ENCODE assay signal across 22 cellular contexts in genomic region chr15:50977157-50977556, GRCh38.
"Had no signal": no experiment of that assay in that cellular context is flagged by ENCODE, and none has a peak within 500 bp of the region (broad histone marks: within the 10 kb centered on the region; RNA-seq: fewer than 3 reads in every experiment).

No MANE protein-coding gene starts in this region.

- FAIRE-seq: kidney, small intestine had no signal

- H3K4me1 Mint-ChIP-seq: activated naive CD4-positive, alpha-beta T cell treated with anti-CD3 and anti-CD28 coated beads, Interleukin-2, amount 10 ng/mL, durations not matched to agents 7 days and 5 days; brain; endodermal cell had no signal

- H3K27ac ChIP-seq: suprapubic skin, upper lobe of left lung had no signal

- H3K4me3 Mint-ChIP-seq: activated naive CD4-positive, alpha-beta T cell treated with anti-CD3 and anti-CD28 coated beads, Interleukin-2, amount 10 ng/mL, durations not matched to agents 7 days and 5 days; brain; central memory CD8-positive, alpha-beta T cell; dendritic cell treated with granulocyte-macrophage colony-stimulating factor and Interleukin-4, amounts not matched to agents 40 ng/mL and 50 ng/mL, for 4 days; endodermal cell; stimulated activated naive CD8-positive, alpha-beta T cell treated with anti-CD3 and anti-CD28 coated beads, Interleukin-15, Interleukin-2, amounts not matched to agents 100 ng/mL and 50 ng/mL, for 24 hours had no signal

- ATAC-seq: SK-N-SH treated with all-trans-retinoic acid at 6 μM for 48 hours had no signal

- H3K27me3 Mint-ChIP-seq: activated naive CD4-positive, alpha-beta T cell treated with anti-CD3 and anti-CD28 coated beads, Interleukin-2, amount 10 ng/mL, durations not matched to agents 7 days and 5 days; brain; central memory CD8-positive, alpha-beta T cell; dendritic cell treated with granulocyte-macrophage colony-stimulating factor and Interleukin-4, amounts not matched to agents 40 ng/mL and 50 ng/mL, for 4 days; progenitor cell of endocrine pancreas; stimulated activated naive CD8-positive, alpha-beta T cell treated with anti-CD3 and anti-CD28 coated beads, Interleukin-15, Interleukin-2, amounts not matched to agents 100 ng/mL and 50 ng/mL, for 24 hours had no signal

- H3K27ac Mint-ChIP-seq: activated naive CD4-positive, alpha-beta T cell treated with anti-CD3 and anti-CD28 coated beads, Interleukin-2, amount 10 ng/mL, durations not matched to agents 7 days and 5 days; activated T-helper 2 cell treated with anti-CD3 and anti-CD28 coated beads, Interferon-gamma antibody, Interleukin-2, Interleukin-4, amounts not matched to agents 10 μg/mL and 5 μg/mL and 100 μg/mL, durations not matched to agents 14 hours and 24 hours and 36 hours; brain; dendritic cell treated with granulocyte-macrophage colony-stimulating factor and Interleukin-4, amounts not matched to agents 40 ng/mL and 50 ng/mL, for 4 days; endodermal cell; progenitor cell of endocrine pancreas; stimulated activated naive CD8-positive, alpha-beta T cell treated with anti-CD3 and anti-CD28 coated beads, Interleukin-15, Interleukin-2, amounts not matched to agents 100 ng/mL and 50 ng/mL, for 24 hours had no signal

- H3K4me3 ChIP-seq: suprapubic skin, upper lobe of left lung had no signal

- H3K27me3 ChIP-seq: suprapubic skin, upper lobe of left lung had no signal

- H3K9me3 ChIP-seq: suprapubic skin had no signal

- H3K9me3 Mint-ChIP-seq: endodermal cell had no signal

- DNase-seq: activated CD4-positive, alpha-beta T cell treated with anti-CD3 and anti-CD28 coated beads, Interleukin-2, amount 50 U/mL, for 4 hours; activated CD4-positive, CD25-positive, alpha-beta regulatory T cell treated with anti-CD3 and anti-CD28 coated beads, Interleukin-2, amount 50 U/mL, for 72 hours; activated naive CD4-positive, alpha-beta T cell treated with anti-CD3 and anti-CD28 coated beads, Interleukin-2, amount 10 ng/mL, durations not matched to agents 7 days and 5 days; endodermal cell; foreskin fibroblast; hippocampal formation; kidney; right cardiac atrium; small intestine; stimulated activated CD4-positive, alpha-beta T cell treated with anti-CD3 and anti-CD28 coated beads, Interleukin-4, amount 100 ng/mL, for 4 hours; stimulated activated CD8-positive, alpha-beta memory T cell treated with anti-CD3 and anti-CD28 coated beads, Interleukin-4, amount 100 ng/mL, for 48 hours; T-helper 1 cell; T1000; upper lobe of left lung had no signal
